ENCODE assay signal across 9 cellular contexts in genomic region chr15:96334017-96334704, GRCh38. TPM values are rescaled to one million over a fixed set of nuclear protein-coding genes. Genes with fewer than 3 reads are reported as not detected.
DNase-seq lines count a peak whose midpoint lies in the region; ATAC-seq and TF ChIP-seq lines count a peak whose summit lies in the region.
"Had no signal": no experiment of that assay in that cellular context is flagged by ENCODE, and none has a peak within 500 bp of the region (broad histone marks: within the 10 kb centered on the region; RNA-seq: fewer than 3 reads in every experiment).

No MANE protein-coding gene starts in this region.

- peak overlapping the region; percentile 67 for H4K91ac ChIP-seq in IMR-90 (ENCODE audit: insufficient read depth, low read depth, low read length)

- peak overlapping the region; percentile 99 for H3K9ac ChIP-seq in IMR-90 (ENCODE audit: low read depth, low read length)

- peaks cover 3% of the 10 kb centered on the region for H3K4me1 ChIP-seq in IMR-90 (ENCODE audit: control insufficient read depth, insufficient read depth, low read length)
- peaks cover 0 to 27% (median 15%) of the 10 kb centered on the region in 4 donors for H3K4me1 ChIP-seq in transverse colon

- TF ChIP-seq RAD21 in IMR-90 (IDR thresholded peaks at IDR 0.05; ENCODE audit: low read length) = no peak

- peaks cover 0 to 3% of the 10 kb centered on the region in 2 experiments; a peak in 1 of 4 replicates for H3K79me1 ChIP-seq in IMR-90 (ENCODE audit: low read depth in 1 of 2, low read length in 2 of 2)

- peak overlapping the region; percentile 89 for H3K4me3 Mint-ChIP-seq in mesothelial cell of epicardium

- H3K56ac ChIP-seq in IMR-90 (ENCODE audit: extremely low read depth, insufficient read depth, low read length) = peak overlapping the region; percentile 96

- no peak overlapping the region for H2BK20ac ChIP-seq in IMR-90 (ENCODE audit: low read depth, low read length)

- H3K27me3 ChIP-seq in IMR-90 (ENCODE audit: control insufficient read depth, insufficient read depth, low read length) (no peaks in the 10 kb centered on the region), transverse colon (no peaks in the 10 kb centered on the region)

- in situ Hi-C loops in IMR-90 (cut with MboI; ENCODE audit: low sequenced_read_pairs) = loop anchor here (10.0 to 25.0 kb wide), 2 partner anchors 772 to 1039 kb away; no protein-coding TSS in a partner anchor
- in situ Hi-C loops in transverse colon (cut with MboI; ENCODE audit: low pct_ligation_motif_present in 1 of 4, low pct_unique_long_range_greater_than_20kb in 1 of 4, low sequenced_read_pairs in 3 of 4) = loop anchor here in 2 of 4 donors (25.0 kb wide), 1 partner anchor 1072 kb away; no protein-coding TSS in a partner anchor

- H2AK5ac ChIP-seq in IMR-90 (ENCODE audit: low read depth, low read length) = peak overlapping the region; percentile 67

- peak overlapping the region; percentile 93 for H3K18ac ChIP-seq in IMR-90 (ENCODE audit: low read depth, low read length)

- 1% methylated on average over 13 of the region's 49 CpGs; no CpG with 5 or more reads in 1 of the 2 experiments for WGBS in IMR-90 (ENCODE audit: extremely low coverage in 2 of 2, insufficient read length in 1 of 2), 2 experiments
- 27% methylated on average over 49 of the region's 49 CpGs; no CpG with 5 or more reads in 1 of the 2 donors for WGBS in transverse colon (ENCODE audit: low coverage in 1 of 2), 2 donors

- H3K4me3 ChIP-seq in IMR-90 (ENCODE audit: insufficient read depth, low read depth, low read length) (peak overlapping the region; percentile 84), coronary artery (peak overlapping the region; percentile 94), transverse colon (peak overlapping the region; percentile 55 to 86 (median 70))

- no peak for TF ChIP-seq EP300 in transverse colon (IDR thresholded peaks at IDR 0.05; ENCODE audit: low read depth)

- H3K4me1 Mint-ChIP-seq in mesothelial cell of epicardium = peaks cover 59% of the 10 kb centered on the region

- peak overlapping the region; percentile 71 to 78; a peak in 3 of 4 replicates for H4K8ac ChIP-seq in IMR-90 (ENCODE audit: low read depth in 2 of 2, low read length in 2 of 2)

- peak overlapping the region; percentile 99 for H3K4me2 ChIP-seq in IMR-90 (ENCODE audit: low read depth, low read length)

- peak overlapping the region; percentile 98 for H3K27ac Mint-ChIP-seq in mesothelial cell of epicardium

- H3K27me3 Mint-ChIP-seq in mesothelial cell of epicardium (ENCODE audit: low read depth) = no peaks in the 10 kb centered on the region

- H4K20me1 ChIP-seq in IMR-90 (ENCODE audit: insufficient read depth, low read length) = peaks cover 44% of the 10 kb centered on the region

- H4K5ac ChIP-seq in IMR-90 (ENCODE audit: low read depth, low read length) = peak overlapping the region; percentile 85

- H2BK120ac ChIP-seq in IMR-90 (ENCODE audit: low read depth, low read length) = peak overlapping the region; percentile 70

- TF ChIP-seq POLR2A in IMR-90 (IDR thresholded peaks at IDR 0.05; ENCODE audit: low read depth, low read length) = no peak
- no peak for TF ChIP-seq POLR2A in transverse colon (IDR thresholded peaks at IDR 0.05)

- H3K27ac ChIP-seq in IMR-90 (ENCODE audit: insufficient read depth, low read length) = peak overlapping the region; percentile 98
- peak overlapping the region; percentile 94 to 99 for H3K27ac ChIP-seq in coronary artery
- H3K27ac ChIP-seq in transverse colon = peak overlapping the region; percentile 94 to 98 (median 96)

- H3K9me3 Mint-ChIP-seq in mesothelial cell of epicardium = no peaks in the 10 kb centered on the region

- H3K36me3 Mint-ChIP-seq in mesothelial cell of epicardium = peaks cover 43% of the 10 kb centered on the region

- TF ChIP-seq CTCF in IMR-90 (conservative IDR thresholded peaks at IDR 0.05; ENCODE audit: low read depth, low read length) = no peak
- TF ChIP-seq CTCF in coronary artery (IDR thresholded peaks at IDR 0.05) = no peak
- TF ChIP-seq CTCF in mesothelial cell of epicardium (IDR thresholded peaks at IDR 0.05; ENCODE audit: unreplicated experiment) = no peak
- no peak for TF ChIP-seq CTCF in transverse colon (IDR thresholded peaks at IDR 0.05)

- H3K4ac ChIP-seq in IMR-90 (ENCODE audit: low read depth, low read length) = peak overlapping the region; percentile 93

- no peaks in the 10 kb centered on the region for H3K9me1 ChIP-seq in IMR-90 (ENCODE audit: insufficient read depth, low read length)

- intact Hi-C loops in IMR-90 (cut with micrococcal nuclease) = no loop called here
- intact Hi-C loops in transverse colon (cut with DNase I; ENCODE audit: low total_unique reads) = no loop called here

- no TSS peak for BruUV-seq in IMR-90 (replicated peaks; lab: Mats Ljungman, UMichigan)

- CTCF ChIA-PET in IMR-90 (lab: Yijun Ruan, JAX) = no interaction called here

- H2BK5ac ChIP-seq in IMR-90 (ENCODE audit: low read depth, low read length, poor library complexity, severe bottlenecking) = peak overlapping the region; percentile 94

- peak overlapping the region; percentile 57 for H3K23ac ChIP-seq in IMR-90 (ENCODE audit: low read depth, low read length)

- no peak for DNase-seq in IMR-90
- DNase-seq in coronary artery (ENCODE audit: low spot score) = peak; percentile 72
- DNase-seq in mesothelial cell of epicardium (ENCODE audit: low spot score in 2 of 2, unreplicated experiment in 2 of 2) = peak in 1 of 2 experiments; percentile 42
- peak; percentile 13 for DNase-seq in transverse colon
- no peak for DNase-seq in OCI-M2 (lab: John Stamatoyannopoulos, UW; ENCODE audit: unreplicated experiment)
- DNase-seq in Ammon's horn (ENCODE audit: low spot score) = no peak
- DNase-seq: MV-4-11 had no signal

- dilution Hi-C loops in IMR-90 (cut with HindIII; ENCODE audit: low sequenced_read_pairs, unreplicated experiment) = no loop called here

- POLR2A ChIA-PET in IMR-90 (lab: Charles Lee; ENCODE audit: unreplicated experiment) = no interaction called here

- H2AFZ ChIP-seq in IMR-90 (replicated peaks; ENCODE audit: low read length, poor library complexity) = peak overlapping the region; percentile 52

- peaks cover 52% of the 10 kb centered on the region for H3K36me3 ChIP-seq in IMR-90 (ENCODE audit: control insufficient read depth, insufficient read depth, low read length)
- H3K36me3 ChIP-seq in transverse colon = no peaks in the 10 kb centered on the region

- H2BK15ac ChIP-seq in IMR-90 (ENCODE audit: low read depth, low read length) = peak overlapping the region; percentile 47; the same call in 1 of the 3 replicates

- H2AK9ac ChIP-seq in IMR-90 (replicated peaks; ENCODE audit: low read depth, low read length, poor library complexity) = peak overlapping the region; percentile 82

- peak overlapping the region; percentile 93 for H3K14ac ChIP-seq in IMR-90 (replicated peaks; ENCODE audit: low read depth, low read length)

- no peak for ATAC-seq in IMR-90 (ENCODE audit: low read depth)
- ATAC-seq in GM19324 (IDR thresholded peaks at IDR 0.05; ENCODE audit: low FRiP score, unreplicated experiment) = no peak

- no peaks in the 10 kb centered on the region for H3K9me3 ChIP-seq in IMR-90 (ENCODE audit: control insufficient read depth, insufficient read depth, low read length)
- no peaks in the 10 kb centered on the region for H3K9me3 ChIP-seq in transverse colon

TF ChIP-seq in IMR-90, 13 proteins besides CTCF, POLR2A, EP300 and RAD21:
- TF ChIP-seq USF2 (IDR thresholded peaks at IDR 0.05; ENCODE audit: low read depth, low read length) (no peak), MAZ (IDR thresholded peaks at IDR 0.05; ENCODE audit: borderline replicate concordance, low read depth, low read length) (no peak), RCOR1 (IDR thresholded peaks at IDR 0.05; ENCODE audit: insufficient replicate concordance, low read length) (no peak), NFE2L2 (IDR thresholded peaks at IDR 0.05; ENCODE audit: low read depth, low read length) (no peak), CHD1 (IDR thresholded peaks at IDR 0.05; ENCODE audit: low read depth, low read length) (no peak), SMC3 (IDR thresholded peaks at IDR 0.05; ENCODE audit: low read depth, low read length) (no peak), MXI1 (IDR thresholded peaks at IDR 0.05; ENCODE audit: borderline replicate concordance, low read depth, low read length) (no peak)
TF ChIP-seq in IMR-90: peak in this region for 0.

RNA-seq across cellular contexts. Expression of gene NR2F2, which starts 3.7 kb away (rescaled TPM):
- total RNA-seq in IMR-90 (2012; rRNA removed) (20.3 and 28.1 TPM in 2 replicates), mesothelial cell of epicardium (126 to 134 TPM (median 128 TPM) in 3 replicates), transverse colon (10 to 100 TPM; 11.3 to 29.5 (median 18.4) TPM)
- polyA plus RNA-seq in IMR-90 (2012; rRNA removed) = 161 and 185 TPM in 2 replicates
- 113 and 142 TPM in 2 replicates for polyA plus RNA-seq in IMR-90 (2012; cell fraction: cytosol; rRNA removed)
- 109 and 182 TPM in 2 replicates for polyA plus RNA-seq in IMR-90 (2012; cell fraction: nucleus; rRNA removed; ENCODE audit: low replicate concordance)
- total RNA-seq: activated CD8-positive, alpha-beta memory T cell treated with anti-CD3 and anti-CD28 coated beads for 36 hours had no signal

Comparison
In these comparisons a context has a peak if more than half of its experiments do, and no peak if none do; other contexts are left out.
1. DNase-seq: peak in coronary artery (single experiment) and transverse colon (single experiment); none in IMR-90 (single experiment), OCI-M2 (single experiment) and Ammon's horn (single experiment).
2. Peak in every context shown above with its lines, with median percentiles within 50 percentile points of each other: H3K27ac ChIP-seq and H3K4me3 ChIP-seq.